ENCODE assay signal across 23 cellular contexts in the genomic region with DNA sequence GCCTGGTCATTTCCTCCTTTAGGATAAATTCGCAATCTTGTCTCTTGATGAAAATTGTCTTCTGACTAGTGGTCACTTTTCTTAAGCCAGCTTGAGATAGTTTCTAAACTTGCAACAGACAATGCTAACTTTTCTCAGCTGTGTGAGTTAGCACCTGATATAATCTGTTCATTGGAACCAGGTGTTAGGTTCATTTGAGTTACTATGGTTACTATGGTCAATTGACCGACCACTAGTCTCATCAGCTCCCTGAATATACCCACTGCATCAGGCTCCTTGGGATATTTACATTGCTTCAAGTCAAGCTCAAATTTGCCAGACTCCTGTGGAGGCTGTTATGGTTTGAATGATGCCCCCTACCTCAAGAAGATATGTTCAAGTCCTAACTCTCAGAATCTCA.
"Had no signal": no experiment of that assay in that cellular context is flagged by ENCODE, and none has a peak within 500 bp of the region (broad histone marks: within the 10 kb centered on the region; RNA-seq: fewer than 3 reads in every experiment).

No MANE protein-coding gene starts in this region.

- H3K27me3 Mint-ChIP-seq: stimulated activated naive CD8-positive, alpha-beta T cell treated with anti-CD3 and anti-CD28 coated beads, Interleukin-15, amount 100 ng/mL, for 72 hours had no signal

- H3K9me3 ChIP-seq: left ventricle myocardium inferior, mucosa of descending colon, ovary, right atrium auricular region, right lobe of liver, tibial nerve, upper lobe of left lung, vagina had no signal

- H3K9me3 Mint-ChIP-seq: natural killer cell treated with Interleukin-12 subunit alpha and Interleukin-12 subunit beta and Interleukin-15 and Interleukin-18, amount 100 ng/mL, for 72 hours; stimulated activated memory B cell treated with anti-CD40 and anti-IgM and Interleukin-4, amounts not matched to agents 10 μg/mL and 1 μg/mL and 100 μg/mL, for 72 hours; stimulated activated naive CD8-positive, alpha-beta T cell treated with anti-CD3 and anti-CD28 coated beads, Interleukin-15, amount 100 ng/mL, for 72 hours had no signal

- H3K4me3 Mint-ChIP-seq: naive thymus-derived CD4-positive, alpha-beta T cell; natural killer cell treated with Interleukin-12 subunit alpha and Interleukin-12 subunit beta and Interleukin-15 and Interleukin-18, amount 100 ng/mL, for 72 hours; stimulated activated memory B cell treated with anti-CD40 and anti-IgM and Interleukin-4, amounts not matched to agents 10 μg/mL and 1 μg/mL and 100 μg/mL, for 72 hours; stimulated activated naive CD8-positive, alpha-beta T cell treated with anti-CD3 and anti-CD28 coated beads, Interleukin-15, amount 100 ng/mL, for 72 hours had no signal

- H3K27ac ChIP-seq: left ventricle myocardium inferior, ovary, right atrium auricular region, right lobe of liver, tibial nerve, upper lobe of left lung, vagina had no signal

- H3K4me3 ChIP-seq: left ventricle myocardium inferior, lung, mucosa of descending colon, ovary, right atrium auricular region, right lobe of liver, smooth muscle cell, tibial nerve, upper lobe of left lung, vagina had no signal

- H3K36me3 Mint-ChIP-seq: natural killer cell treated with Interleukin-12 subunit alpha and Interleukin-12 subunit beta and Interleukin-15 and Interleukin-18, amount 100 ng/mL, for 72 hours; stimulated activated memory B cell treated with anti-CD40 and anti-IgM and Interleukin-4, amounts not matched to agents 10 μg/mL and 1 μg/mL and 100 μg/mL, for 72 hours had no signal

- H3K36me3 ChIP-seq: left ventricle myocardium inferior, ovary, right atrium auricular region, right lobe of liver, tibial nerve, upper lobe of left lung, vagina had no signal

- H3K4me1 Mint-ChIP-seq: stimulated activated memory B cell treated with anti-CD40 and anti-IgM and Interleukin-4, amounts not matched to agents 10 μg/mL and 1 μg/mL and 100 μg/mL, for 72 hours had no signal

- H3K27me3 ChIP-seq: ovary, right atrium auricular region, right lobe of liver, upper lobe of left lung, vagina had no signal

- H3K4me2 ChIP-seq: smooth muscle cell had no signal

- H3K27ac Mint-ChIP-seq: natural killer cell treated with Interleukin-12 subunit alpha and Interleukin-12 subunit beta and Interleukin-15 and Interleukin-18, amount 100 ng/mL, for 72 hours; stimulated activated memory B cell treated with anti-CD40 and anti-IgM and Interleukin-4, amounts not matched to agents 10 μg/mL and 1 μg/mL and 100 μg/mL, for 72 hours; stimulated activated naive CD8-positive, alpha-beta T cell treated with anti-CD3 and anti-CD28 coated beads, Interleukin-15, amount 100 ng/mL, for 72 hours had no signal

- DNase-seq: hypothalamus; islet precursor cell; left ventricle myocardium inferior; midbrain; mucosa of descending colon; naive thymus-derived CD4-positive, alpha-beta T cell; right lobe of liver; stimulated activated CD4-positive, alpha-beta T cell treated with anti-CD3 and anti-CD28 coated beads, Interleukin-1b, Interleukin-23, amount 100 ng/mL, for 48 hours; stimulated activated CD4-positive, alpha-beta T cell treated with anti-CD3 and anti-CD28 coated beads, Interleukin-2, amount 100 ng/mL, for 48 hours; stimulated activated CD4-positive, alpha-beta T cell treated with anti-CD3 and anti-CD28 coated beads, Interleukin-4, amount 100 ng/mL, for 4 hours; stimulated activated CD8-positive, alpha-beta memory T cell treated with anti-CD3 and anti-CD28 coated beads, Interleukin-4, amount 100 ng/mL, for 48 hours; stimulated activated naive CD4-positive, alpha-beta T cell treated with Interleukin-2 at 50 U/mL for 16 hours; stimulated activated naive CD8-positive, alpha-beta T cell treated with anti-CD3 and anti-CD28 coated beads, Interleukin-15, amount 100 ng/mL, for 72 hours; substantia nigra; upper lobe of left lung had no signal

- ATAC-seq: mucosa of descending colon; naive thymus-derived CD4-positive, alpha-beta T cell; natural killer cell treated with Interleukin-12 subunit alpha and Interleukin-12 subunit beta and Interleukin-15 and Interleukin-18, amount 100 ng/mL, for 72 hours; stimulated activated memory B cell treated with anti-CD40 and anti-IgM and Interleukin-4, amounts not matched to agents 10 μg/mL and 1 μg/mL and 100 μg/mL, for 72 hours; stimulated activated naive CD8-positive, alpha-beta T cell treated with anti-CD3 and anti-CD28 coated beads, Interleukin-15, amount 100 ng/mL, for 72 hours had no signal
